26 cellular contexts compared by ENCODE assay signal in the genomic region with DNA sequence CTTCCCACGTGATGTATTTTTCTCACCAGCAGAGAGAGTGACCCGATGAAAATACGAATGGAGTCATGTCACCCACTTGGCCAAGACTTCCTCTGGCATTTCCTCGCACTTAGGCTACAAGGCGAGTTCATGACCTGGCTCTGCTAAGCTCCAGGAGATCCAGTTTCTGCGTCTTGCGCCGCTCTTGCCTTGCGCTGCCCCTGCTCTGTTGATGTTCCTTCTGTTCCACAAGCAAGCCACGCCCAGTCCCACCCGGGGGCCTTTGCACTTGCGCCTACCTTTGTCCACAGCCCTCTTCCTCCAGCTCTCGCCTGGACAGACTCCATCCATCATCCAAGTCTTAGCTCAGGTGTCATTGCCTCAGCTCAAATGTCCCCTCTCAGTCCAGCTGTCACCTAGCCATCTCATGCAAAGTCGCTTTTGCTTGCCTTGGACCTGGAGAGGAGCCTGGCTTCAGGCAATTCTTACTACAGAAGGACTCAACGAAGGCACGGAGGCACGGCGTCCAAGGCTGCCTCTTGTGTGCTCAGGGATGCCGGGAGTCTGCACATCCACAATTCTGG.
"Had no signal": no experiment of that assay in that cellular context is flagged by ENCODE, and none has a peak within 500 bp of the region (broad histone marks: within the 10 kb centered on the region; RNA-seq: fewer than 3 reads in every experiment).

No MANE protein-coding gene starts in this region.

- FAIRE-seq: astrocyte, TTC549 had no signal

- DNase-seq: activated B cell treated with CpG ODN at 0.5 μM for 24 hours; activated CD4-positive, alpha-beta T cell treated with anti-CD3 and anti-CD28 coated beads for 1 hour; activated CD4-positive, alpha-beta T cell treated with anti-CD3 and anti-CD28 coated beads, Interleukin-2, amount 10 ng/mL, durations not matched to agents 24 days and 14 days; activated CD4-positive, alpha-beta T cell treated with anti-CD3 and anti-CD28 coated beads, Interleukin-2, amount 50 U/mL, for 48 hours; activated CD8-positive, alpha-beta memory T cell treated with anti-CD3 and anti-CD28 coated beads, Interleukin-2, amount 10 ng/mL, durations not matched to agents 7 days and 5 days; activated gamma-delta T cell; activated naive CD4-positive, alpha-beta T cell treated with anti-CD3 and anti-CD28 coated beads for 36 hours; activated T-cell treated with anti-CD3 and anti-CD28 coated beads, Interleukin-2, amount 50 U/mL, for 24 hours; amygdala; KG1; NCI-H1092; NCI-H1417; NCI-H1930; NCI-H2171; NCI-H2227 treated with DMSO at 0.1 percent for 48 hours; NCI-H446 treated with DMSO at 0.1 percent for 48 hours; NCI-H526; NCI-H774; OCI-M1; Right ventricle myocardium superior; SJCRH30; T-helper 2 cell; T1000 had no signal

- ATAC-seq: activated CD8-positive, alpha-beta memory T cell treated with anti-CD3 and anti-CD28 coated beads, Interleukin-2, amount 10 ng/mL, durations not matched to agents 7 days and 5 days; Panc1 had no signal
